ENCODE assay signal across 11 cellular contexts in genomic region chr6:111668410-111668809, GRCh38.
DNase-seq lines count a peak whose midpoint lies in the region; ATAC-seq and TF ChIP-seq lines count a peak whose summit lies in the region.
"Had no signal": no experiment of that assay in that cellular context is flagged by ENCODE, and none has a peak within 500 bp of the region (broad histone marks: within the 10 kb centered on the region; RNA-seq: fewer than 3 reads in every experiment).

No MANE protein-coding gene starts in this region.

- no peak overlapping the region for H3K4me2 ChIP-seq in parathyroid adenoma (ENCODE audit: low read length)

- H3K79me2 ChIP-seq in parathyroid adenoma = no peaks in the 10 kb centered on the region

- H3K36me3 ChIP-seq in WERI-Rb-1 (no peaks in the 10 kb centered on the region), parathyroid adenoma (ENCODE audit: control insufficient read depth, insufficient read depth, low read length) (no peaks in the 10 kb centered on the region)

- H3K9me3 ChIP-seq in WERI-Rb-1 (ENCODE audit: severe bottlenecking) (no peaks in the 10 kb centered on the region), parathyroid adenoma (ENCODE audit: control insufficient read depth, low read length) (no peaks in the 10 kb centered on the region)

- ATAC-seq in foreskin keratinocyte (peak; percentile 36), HG03280 (IDR thresholded peaks at IDR 0.05; ENCODE audit: unreplicated experiment) (no peak), HG03135 (IDR thresholded peaks at IDR 0.05; ENCODE audit: unreplicated experiment) (no peak)

- H3K27me3 ChIP-seq in WERI-Rb-1 (ENCODE audit: insufficient read depth, low read depth, severe bottlenecking) (no peaks in the 10 kb centered on the region), foreskin keratinocyte (no peaks in the 10 kb centered on the region), parathyroid adenoma (ENCODE audit: control insufficient read depth, insufficient read depth, low read length) (no peaks in the 10 kb centered on the region)

- H3K27ac ChIP-seq in WERI-Rb-1 (no peak overlapping the region), foreskin keratinocyte (no peak overlapping the region), parathyroid adenoma (no peak overlapping the region)

- H2AFZ ChIP-seq in parathyroid adenoma = peak overlapping the region; percentile 25

- H3K4me3 ChIP-seq in GM12864 (ENCODE audit: low read depth, low read length) (no peak overlapping the region), WERI-Rb-1 (ENCODE audit: low read depth, low read length) (no peak overlapping the region), parathyroid adenoma (ENCODE audit: low read depth, low read length) (no peak overlapping the region)

- H3K9ac ChIP-seq in parathyroid adenoma = no peak overlapping the region

- TF ChIP-seq CTCF in GM12864 (IDR thresholded peaks at IDR 0.05; ENCODE audit: low read depth, low read length, missing control alignments) (peak; percentile 31), WERI-Rb-1 (IDR thresholded peaks at IDR 0.05; ENCODE audit: low read depth, low read length) (peak; percentile 29), foreskin keratinocyte (conservative IDR thresholded peaks at IDR 0.05) (peak; percentile 17), parathyroid adenoma (IDR thresholded peaks at IDR 0.05) (peak; percentile 45)

- H3K4me1 ChIP-seq in foreskin keratinocyte = no peaks in the 10 kb centered on the region
- peaks cover 27% of the 10 kb centered on the region for H3K4me1 ChIP-seq in parathyroid adenoma

- DNase-seq in GM12864 (ENCODE audit: low read depth) (no peak), WERI-Rb-1 (no peak), foreskin keratinocyte (no peak), NCI-H128 (lab: John Stamatoyannopoulos, UW; ENCODE audit: unreplicated experiment) (no peak)
- no peak for DNase-seq in activated CD8-positive, alpha-beta memory T cell treated with anti-CD3 and anti-CD28 coated beads, Interleukin-2, amount 50 U/mL, for 4 hours
- DNase-seq: hippocampal formation, NCI-H446, T-helper 2 cell had no signal
